ENCODE assay signal across 13 cellular contexts in genomic region chr18:79515944-79516351, GRCh38.
DNase-seq lines count a peak whose midpoint lies in the region; ATAC-seq and TF ChIP-seq lines count a peak whose summit lies in the region.
"Had no signal": no experiment of that assay in that cellular context is flagged by ENCODE, and none has a peak within 500 bp of the region (broad histone marks: within the 10 kb centered on the region; RNA-seq: fewer than 3 reads in every experiment).

No MANE protein-coding gene starts in this region.

- intact Hi-C loops in body of pancreas (cut with DNase I) (no loop called here), sigmoid colon (cut with DNase I) (no loop called here)

- H3K36me3 ChIP-seq in CD8-positive, alpha-beta memory T cell (ENCODE audit: insufficient read depth, low read length) = no peaks in the 10 kb centered on the region
- H3K36me3 ChIP-seq in OCI-LY1 (ENCODE audit: insufficient read depth, low read length) (peaks cover 48% of the 10 kb centered on the region), body of pancreas (replicated peaks in 1 of 2; ENCODE audit: insufficient read depth in 1 of 2, low read depth in 2 of 2) (no peaks in the 10 kb centered on the region), sigmoid colon (peaks cover 0 to 19% (median 6%) of the 10 kb centered on the region in 4 donors)

- H3K27me3 Mint-ChIP-seq in CD8-positive, alpha-beta memory T cell = no peaks in the 10 kb centered on the region

- peak overlapping the region; percentile 84 to 97 (median 94) for H3K27ac Mint-ChIP-seq in CD8-positive, alpha-beta memory T cell
- H3K27ac Mint-ChIP-seq: WTC11 had no signal

- POLR2A ChIA-PET in CD8-positive, alpha-beta memory T cell (lab: Charles Lee) = no interaction called here
- POLR2A ChIA-PET in RWPE1 (lab: Yijun Ruan, JAX; ENCODE audit: low non-redundant PET) = no interaction called here

- H3K36me3 Mint-ChIP-seq in CD8-positive, alpha-beta memory T cell = peaks cover 0 to 25% (median 0%) of the 10 kb centered on the region in 3 donors

- H3K4me1 ChIP-seq in CD8-positive, alpha-beta memory T cell (ENCODE audit: insufficient read depth, low read length) = peaks cover 50% of the 10 kb centered on the region
- peaks cover 66% of the 10 kb centered on the region for H3K4me1 ChIP-seq in OCI-LY1 (ENCODE audit: insufficient read depth, low read length, severe bottlenecking)
- H3K4me1 ChIP-seq in body of pancreas = no peaks in the 10 kb centered on the region
- H3K4me1 ChIP-seq in sigmoid colon = peaks cover 0 to 6% (median 0%) of the 10 kb centered on the region in 4 donors
- H3K4me1 ChIP-seq: foreskin keratinocyte had no signal

- peak in 1 of 5 donors; percentile 39 for DNase-seq in CD8-positive, alpha-beta memory T cell
- DNase-seq in body of pancreas (peak in 1 of 4 donors; percentile 12), sigmoid colon (peak; percentile 42), RWPE1 (ENCODE audit: low spot score) (no peak), GM13977 (ENCODE audit: low spot score) (no peak)
- DNase-seq: effector CD4-positive, alpha-beta T cell; foreskin keratinocyte; Kasumi-1; NCI-H2029 treated with DMSO at 0.1 percent for 48 hours; NCI-H82 had no signal

- H3K79me2 ChIP-seq in OCI-LY1 (ENCODE audit: insufficient read depth, low read length) = no peaks in the 10 kb centered on the region

- peak; percentile 59 for ATAC-seq in body of pancreas
- ATAC-seq in HG03097 (IDR thresholded peaks at IDR 0.05; ENCODE audit: low FRiP score, unreplicated experiment) = no peak
- ATAC-seq: foreskin keratinocyte, WTC11 had no signal

- no peaks in the 10 kb centered on the region for H3K27me3 ChIP-seq in CD8-positive, alpha-beta memory T cell (ENCODE audit: insufficient read depth, low read length, poor library complexity, severe bottlenecking)
- no peaks in the 10 kb centered on the region for H3K27me3 ChIP-seq in OCI-LY1 (ENCODE audit: insufficient read depth, low read length)
- no peaks in the 10 kb centered on the region for H3K27me3 ChIP-seq in body of pancreas
- H3K27me3 ChIP-seq in sigmoid colon = no peaks in the 10 kb centered on the region
- H3K27me3 ChIP-seq: foreskin keratinocyte had no signal

- TF ChIP-seq CTCF in OCI-LY1 (IDR thresholded peaks at IDR 0.05; ENCODE audit: low read length) (no peak), body of pancreas (IDR thresholded peaks at IDR 0.05) (no peak), sigmoid colon (IDR thresholded peaks at IDR 0.05) (no peak), RWPE1 (conservative IDR thresholded peaks at IDR 0.05; ENCODE audit: low read depth) (no peak), GM13977 (IDR thresholded peaks at IDR 0.05; ENCODE audit: extremely low read depth, insufficient read depth, missing control alignments) (no peak)

- peak overlapping the region in 1 of 7 donors; percentile 19 for H3K4me3 Mint-ChIP-seq in CD8-positive, alpha-beta memory T cell
- H3K4me3 Mint-ChIP-seq: WTC11 had no signal

- in situ Hi-C loops in GM13977 (cut with MboI; ENCODE audit: low pct_unique_long_range_greater_than_20kb, low sequenced_read_pairs, unreplicated experiment) = no loop called here

- TF ChIP-seq EP300 in sigmoid colon (IDR thresholded peaks at IDR 0.05) = no peak

- H3K27ac ChIP-seq in CD8-positive, alpha-beta memory T cell (ENCODE audit: low read depth, low read length) = no peak overlapping the region
- H3K27ac ChIP-seq in OCI-LY1 (ENCODE audit: low read depth, low read length, poor library complexity, severe bottlenecking) (peak overlapping the region; percentile 100), body of pancreas (no peak overlapping the region), sigmoid colon (no peak overlapping the region), RWPE1 (no peak overlapping the region)
- H3K27ac ChIP-seq: foreskin keratinocyte had no signal

- no peaks in the 10 kb centered on the region for H3K9me3 ChIP-seq in CD8-positive, alpha-beta memory T cell (ENCODE audit: low read length)
- no peaks in the 10 kb centered on the region for H3K9me3 ChIP-seq in OCI-LY1 (ENCODE audit: low read length)
- no peaks in the 10 kb centered on the region for H3K9me3 ChIP-seq in body of pancreas
- H3K9me3 ChIP-seq in sigmoid colon = no peaks in the 10 kb centered on the region

- TF ChIP-seq POLR2A in body of pancreas (IDR thresholded peaks at IDR 0.05) (no peak), sigmoid colon (IDR thresholded peaks at IDR 0.05) (no peak)

- H3K4me1 Mint-ChIP-seq in CD8-positive, alpha-beta memory T cell = peaks cover 39 to 52% (median 44%) of the 10 kb centered on the region in 3 donors
- H3K4me1 Mint-ChIP-seq: WTC11 had no signal

- WGBS in body of pancreas, 2 donors = 54 to 64% methylated on average over 22 of the region's 22 CpGs
- 76 to 85% methylated on average over 22 of the region's 22 CpGs for WGBS in sigmoid colon, 2 donors

- H3F3A ChIP-seq in OCI-LY1 (ENCODE audit: insufficient read depth, low read length) = peaks cover 9% of the 10 kb centered on the region

- CTCF ChIA-PET in CD8-positive, alpha-beta memory T cell (lab: Charles Lee) = interaction anchor here (0.9 to 1.1 kb wide), 2 partner anchors 12 to 59 kb away, joined by 3 read pairs; no protein-coding TSS in a partner anchor
- CTCF ChIA-PET in RWPE1 (lab: Yijun Ruan, JAX) = no interaction called here

- peak overlapping the region; percentile 49 for H3K4me2 ChIP-seq in OCI-LY1 (ENCODE audit: low read length)

- H3K9me2 ChIP-seq in OCI-LY1 (ENCODE audit: low read depth, low read length) = no peaks in the 10 kb centered on the region

- H2AFZ ChIP-seq in OCI-LY1 (ENCODE audit: low read length) = no peak overlapping the region

- no peaks in the 10 kb centered on the region for H4K20me1 ChIP-seq in OCI-LY1 (ENCODE audit: insufficient read depth, low read length)

- peak overlapping the region; percentile 75 for H3K9ac ChIP-seq in OCI-LY1 (ENCODE audit: low read length)

- H3K4me3 ChIP-seq in CD8-positive, alpha-beta memory T cell (ENCODE audit: low read length) = no peak overlapping the region
- peak overlapping the region; percentile 4 for H3K4me3 ChIP-seq in OCI-LY1 (ENCODE audit: low read depth, low read length, poor library complexity, severe bottlenecking)
- H3K4me3 ChIP-seq in body of pancreas = no peak overlapping the region
- no peak overlapping the region for H3K4me3 ChIP-seq in sigmoid colon

- no peaks in the 10 kb centered on the region for H3K9me3 Mint-ChIP-seq in CD8-positive, alpha-beta memory T cell
- H3K9me3 Mint-ChIP-seq: WTC11 had no signal
